ENCODE assay signal across 9 cellular contexts in the genomic region with DNA sequence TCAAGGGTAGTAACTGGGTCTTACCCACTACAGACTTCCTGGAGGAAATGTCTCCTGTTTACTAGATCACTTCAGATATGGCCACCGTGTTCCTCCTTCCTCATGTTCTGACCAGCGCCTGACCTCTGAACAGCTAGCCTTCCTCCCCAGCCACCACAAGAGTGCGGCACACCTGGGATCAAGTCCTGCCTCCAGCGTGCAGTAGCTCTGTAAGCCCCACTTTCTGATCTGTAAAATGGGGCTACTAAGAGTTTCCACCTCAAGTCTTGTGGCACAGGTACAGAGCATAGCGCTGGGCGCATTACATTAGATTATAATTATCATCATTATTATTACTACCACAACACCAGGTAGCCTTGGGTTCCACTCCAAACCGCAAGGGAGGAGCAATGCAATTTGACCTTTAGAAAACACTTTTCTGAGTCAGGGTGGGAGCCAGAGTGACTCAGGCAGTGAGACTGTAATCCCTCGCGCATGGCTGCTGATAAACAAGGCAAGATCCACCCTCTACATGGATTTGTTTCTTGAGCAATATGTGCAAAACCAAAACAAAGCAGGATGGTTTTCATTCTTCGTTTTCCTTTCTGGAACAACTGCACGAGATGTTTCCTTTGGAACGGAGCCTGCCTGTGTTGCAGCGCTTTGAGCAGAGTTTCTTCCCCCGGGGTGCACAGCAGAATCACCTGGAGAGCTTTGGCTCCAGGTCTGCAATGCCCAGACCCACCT.
DNase-seq lines count a peak whose midpoint lies in the region; ATAC-seq, FAIRE-seq and TF ChIP-seq lines count a peak whose summit lies in the region.
"Had no signal": no experiment of that assay in that cellular context is flagged by ENCODE, and none has a peak within 500 bp of the region (broad histone marks: within the 10 kb centered on the region; RNA-seq: fewer than 3 reads in every experiment).

No MANE protein-coding gene starts in this region.

- peak overlapping the region; percentile 84 for H3K27ac ChIP-seq in layer of hippocampus (ENCODE audit: low read depth, low read length)
- peak overlapping the region; percentile 51 to 83 for H3K27ac ChIP-seq in testis

- no peak for TF ChIP-seq POLR2A in testis (IDR thresholded peaks at IDR 0.05)
- TF ChIP-seq POLR2A in GM12891 (IDR thresholded peaks at IDR 0.05; ENCODE audit: low read depth, low read length) = no peak

- peak; percentile 63; the same call in 1 of the 2 replicates for TF ChIP-seq EP300 in Ishikawa (IDR thresholded peaks at IDR 0.05; ENCODE audit: borderline replicate concordance)

- H3K4me1 ChIP-seq in testis = peaks cover 18% of the 10 kb centered on the region

- ATAC-seq in HG03432 (IDR thresholded peaks at IDR 0.05; ENCODE audit: unreplicated experiment) (no peak), HG03342 (IDR thresholded peaks at IDR 0.05; ENCODE audit: unreplicated experiment) (no peak)
- ATAC-seq: Panc1 had no signal

- no peaks in the 10 kb centered on the region for H3K27me3 ChIP-seq in layer of hippocampus (ENCODE audit: control insufficient read depth, insufficient read depth, low read length)
- no peaks in the 10 kb centered on the region for H3K27me3 ChIP-seq in testis

- TF ChIP-seq RAD21 in Ishikawa (IDR thresholded peaks at IDR 0.05; ENCODE audit: low read depth) = peak; percentile 11; the same call in 1 of the 2 replicates

- no peak for TF ChIP-seq CTCF in testis (IDR thresholded peaks at IDR 0.05)

- intact Hi-C loops in testis (cut with DNase I; ENCODE audit: low total_unique reads) = no loop called here

- no peak for FAIRE-seq in GM12891 (lab: Jason Lieb, UNC)

- DNase-seq in brain pericyte (ENCODE audit: low read depth, low spot score) (peak; percentile 93), testis (peak; percentile 80), GM12891 (ENCODE audit: insufficient read length, low spot score) (no peak), DMS79 treated with DMSO at 0.1 percent for 48 hours (lab: John Stamatoyannopoulos, UW) (no peak)

- WGBS in testis, 2 donors = 48 to 58% methylated on average over 14 of the region's 14 CpGs

- no peaks in the 10 kb centered on the region for H3K36me3 ChIP-seq in testis (ENCODE audit: low read depth, missing control alignments)

- H3K9me3 ChIP-seq in testis = no peaks in the 10 kb centered on the region

- H3K4me3 ChIP-seq in testis = no peak overlapping the region

TF ChIP-seq in Ishikawa, 13 proteins besides CTCF, POLR2A, EP300 and RAD21:
- TF ChIP-seq FOXM1 (IDR thresholded peaks at IDR 0.05; ENCODE audit: borderline replicate concordance, low read depth) = no peak
- TF ChIP-seq TCF12 (IDR thresholded peaks at IDR 0.05; ENCODE audit: low read depth) = peak; percentile 78
- TF ChIP-seq TEAD4 (IDR thresholded peaks at IDR 0.05) = peak; percentile 72
- TF ChIP-seq YY1 (IDR thresholded peaks at IDR 0.05; ENCODE audit: low read depth) = no peak; the same call in 1 of the 2 replicates
- peak; percentile 93 for TF ChIP-seq CEBPB (IDR thresholded peaks at IDR 0.05)
- no peak for TF ChIP-seq TAF1 (IDR thresholded peaks at IDR 0.05; ENCODE audit: low read depth)
- TF ChIP-seq EGR1 (IDR thresholded peaks at IDR 0.05) = no peak
- TF ChIP-seq, protein P1, sequence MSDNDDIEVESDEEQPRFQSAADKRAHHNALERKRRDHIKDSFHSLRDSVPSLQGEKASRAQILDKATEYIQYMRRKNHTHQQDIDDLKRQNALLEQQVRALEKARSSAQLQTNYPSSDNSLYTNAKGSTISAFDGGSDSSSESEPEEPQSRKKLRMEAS (IDR thresholded peaks at IDR 0.05) = peak; percentile 77
- TF ChIP-seq, protein P2, sequence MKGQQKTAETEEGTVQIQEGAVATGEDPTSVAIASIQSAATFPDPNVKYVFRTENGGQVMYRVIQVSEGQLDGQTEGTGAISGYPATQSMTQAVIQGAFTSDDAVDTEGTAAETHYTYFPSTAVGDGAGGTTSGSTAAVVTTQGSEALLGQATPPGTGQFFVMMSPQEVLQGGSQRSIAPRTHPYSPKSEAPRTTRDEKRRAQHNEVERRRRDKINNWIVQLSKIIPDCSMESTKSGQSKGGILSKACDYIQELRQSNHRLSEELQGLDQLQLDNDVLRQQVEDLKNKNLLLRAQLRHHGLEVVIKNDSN (IDR thresholded peaks at IDR 0.05) = 0 out of 2 replicates have a peak, but pooled peaks have one; percentile 9
- TF ChIP-seq NFIC (IDR thresholded peaks at IDR 0.05) = peak; percentile 79

TF ChIP-seq in GM12891, 5 proteins besides CTCF, POLR2A, EP300 and RAD21:
- TF ChIP-seq TAF1 (IDR thresholded peaks at IDR 0.05; ENCODE audit: low read depth, low read length) (no peak), SPI1 (IDR thresholded peaks at IDR 0.05; ENCODE audit: low read depth, low read length) (no peak), PAX5 (IDR thresholded peaks at IDR 0.05; ENCODE audit: insufficient read depth, low read length, severe bottlenecking) (no peak), POLR2AphosphoS5 (IDR thresholded peaks at IDR 0.05; ENCODE audit: low read depth, low read length) (no peak), POU2F2 (IDR thresholded peaks at IDR 0.05; ENCODE audit: low read depth, low read length) (no peak)
TF ChIP-seq in GM12891: peak in this region for 0.

Comparison
In these comparisons a context has a peak if more than half of its experiments do, and no peak if none do; other contexts are left out.
1. DNase-seq: peak in brain pericyte (single experiment) and testis (single experiment); none in GM12891 (single experiment) and DMS79 treated with DMSO at 0.1 percent for 48 hours (single experiment).